In genomic region chr1:176183618-176184017, GRCh38 we compare ENCODE assay signal across 11 cellular contexts. TPM values are rescaled to one million over a fixed set of nuclear protein-coding genes. Genes with fewer than 3 reads are reported as not detected.
DNase-seq lines count a peak whose midpoint lies in the region; ATAC-seq and TF ChIP-seq lines count a peak whose summit lies in the region.
"Had no signal": no experiment of that assay in that cellular context is flagged by ENCODE, and none has a peak within 500 bp of the region (broad histone marks: within the 10 kb centered on the region; RNA-seq: fewer than 3 reads in every experiment).

No MANE protein-coding gene starts in this region.

- no peak for TF ChIP-seq POLR2A in upper lobe of left lung (IDR thresholded peaks at IDR 0.05)

- WGBS in upper lobe of left lung, 2 donors = 50 to 55% methylated on average over 3 of the region's 3 CpGs

- TF ChIP-seq EP300 in upper lobe of left lung (IDR thresholded peaks at IDR 0.05) = no peak

- H3K4me1 Mint-ChIP-seq in activated CD4-positive, alpha-beta T cell treated with anti-CD3 and anti-CD28 coated beads, Interleukin-2, amount 10 ng/mL, durations not matched to agents 24 days and 14 days = peaks cover 23% of the 10 kb centered on the region
- H3K4me1 Mint-ChIP-seq in IgD-negative memory B cell = peaks cover 40 to 49% (median 44%) of the 10 kb centered on the region in 3 donors
- H3K4me1 Mint-ChIP-seq in memory B cell = peaks cover 24% of the 10 kb centered on the region
- peaks cover 7% of the 10 kb centered on the region for H3K4me1 Mint-ChIP-seq in activated naive CD4-positive, alpha-beta T cell treated with anti-CD3 and anti-CD28 coated beads, Interleukin-2, amount 10 ng/mL, durations not matched to agents 7 days and 5 days
- H3K4me1 Mint-ChIP-seq: nephron had no signal

- DNase-seq in activated CD4-positive, alpha-beta T cell treated with anti-CD3 and anti-CD28 coated beads, Interleukin-2, amount 10 ng/mL, durations not matched to agents 24 days and 14 days = no peak
- DNase-seq in activated CD4-positive, alpha-beta T cell treated with anti-CD3 and anti-CD28 coated beads, Interleukin-2, amount 50 U/mL, for 4 hours = no peak
- DNase-seq in memory B cell (ENCODE audit: low spot score in 2 of 2) (no peak), upper lobe of left lung (no peak)
- DNase-seq in activated naive CD4-positive, alpha-beta T cell treated with anti-CD3 and anti-CD28 coated beads, Interleukin-2, amount 10 ng/mL, durations not matched to agents 7 days and 5 days = no peak
- DNase-seq: DMS53, NCI-H187 treated with DMSO at 0.1 percent for 48 hours had no signal

- no peaks in the 10 kb centered on the region for H3K27me3 Mint-ChIP-seq in activated CD4-positive, alpha-beta T cell treated with anti-CD3 and anti-CD28 coated beads, Interleukin-2, amount 10 ng/mL, durations not matched to agents 24 days and 14 days
- H3K27me3 Mint-ChIP-seq in IgD-negative memory B cell (no peaks in the 10 kb centered on the region), memory B cell (no peaks in the 10 kb centered on the region)
- no peaks in the 10 kb centered on the region for H3K27me3 Mint-ChIP-seq in activated naive CD4-positive, alpha-beta T cell treated with anti-CD3 and anti-CD28 coated beads, Interleukin-2, amount 10 ng/mL, durations not matched to agents 7 days and 5 days

- H3K9me3 ChIP-seq in upper lobe of left lung = no peaks in the 10 kb centered on the region

- peak; percentile 55 for ATAC-seq in HG02588 (IDR thresholded peaks at IDR 0.05; ENCODE audit: unreplicated experiment)
- peak; percentile 65 for ATAC-seq in memory B cell (ENCODE audit: low read depth)
- ATAC-seq in GM19035 (IDR thresholded peaks at IDR 0.05; ENCODE audit: unreplicated experiment) = no peak
- ATAC-seq in upper lobe of left lung (ENCODE audit: low FRiP score in 2 of 2) = no peak

- no peaks in the 10 kb centered on the region for H3K9me3 Mint-ChIP-seq in activated CD4-positive, alpha-beta T cell treated with anti-CD3 and anti-CD28 coated beads, Interleukin-2, amount 10 ng/mL, durations not matched to agents 24 days and 14 days
- H3K9me3 Mint-ChIP-seq in IgD-negative memory B cell (no peaks in the 10 kb centered on the region), memory B cell (no peaks in the 10 kb centered on the region)
- no peaks in the 10 kb centered on the region for H3K9me3 Mint-ChIP-seq in activated naive CD4-positive, alpha-beta T cell treated with anti-CD3 and anti-CD28 coated beads, Interleukin-2, amount 10 ng/mL, durations not matched to agents 7 days and 5 days

- peaks cover 0 to 18% (median 2%) of the 10 kb centered on the region in 4 donors for H3K36me3 ChIP-seq in upper lobe of left lung

- CTCF ChIA-PET in activated naive CD4-positive, alpha-beta T cell treated with anti-CD3 and anti-CD28 coated beads, Interleukin-2, amount 10 ng/mL, durations not matched to agents 7 days and 5 days (lab: Charles Lee) = no interaction called here

- H3K27me3 ChIP-seq in upper lobe of left lung = no peaks in the 10 kb centered on the region

- no peak for TF ChIP-seq CTCF in upper lobe of left lung (IDR thresholded peaks at IDR 0.05)

- peak overlapping the region; percentile 20 for H3K27ac Mint-ChIP-seq in activated CD4-positive, alpha-beta T cell treated with anti-CD3 and anti-CD28 coated beads, Interleukin-2, amount 10 ng/mL, durations not matched to agents 24 days and 14 days
- H3K27ac Mint-ChIP-seq in IgD-negative memory B cell (peak overlapping the region; percentile 21 to 49 (median 33)), memory B cell (peak overlapping the region; percentile 35)
- H3K27ac Mint-ChIP-seq in activated naive CD4-positive, alpha-beta T cell treated with anti-CD3 and anti-CD28 coated beads, Interleukin-2, amount 10 ng/mL, durations not matched to agents 7 days and 5 days = no peak overlapping the region
- H3K27ac Mint-ChIP-seq: nephron had no signal

- peaks cover 31% of the 10 kb centered on the region for H3K36me3 Mint-ChIP-seq in activated CD4-positive, alpha-beta T cell treated with anti-CD3 and anti-CD28 coated beads, Interleukin-2, amount 10 ng/mL, durations not matched to agents 24 days and 14 days (ENCODE audit: low read depth)
- H3K36me3 Mint-ChIP-seq in IgD-negative memory B cell (peaks cover 9% of the 10 kb centered on the region), memory B cell (peaks cover 10% of the 10 kb centered on the region)
- peaks cover 22% of the 10 kb centered on the region for H3K36me3 Mint-ChIP-seq in activated naive CD4-positive, alpha-beta T cell treated with anti-CD3 and anti-CD28 coated beads, Interleukin-2, amount 10 ng/mL, durations not matched to agents 7 days and 5 days

- no peak overlapping the region for H3K4me3 Mint-ChIP-seq in activated CD4-positive, alpha-beta T cell treated with anti-CD3 and anti-CD28 coated beads, Interleukin-2, amount 10 ng/mL, durations not matched to agents 24 days and 14 days
- H3K4me3 Mint-ChIP-seq in IgD-negative memory B cell = peak overlapping the region in 2 of 4 donors; percentile 73 to 74
- H3K4me3 Mint-ChIP-seq in memory B cell = no peak overlapping the region
- H3K4me3 Mint-ChIP-seq in activated naive CD4-positive, alpha-beta T cell treated with anti-CD3 and anti-CD28 coated beads, Interleukin-2, amount 10 ng/mL, durations not matched to agents 7 days and 5 days = no peak overlapping the region
- H3K4me3 Mint-ChIP-seq: nephron had no signal

- H3K27ac ChIP-seq in upper lobe of left lung = no peak overlapping the region

- intact Hi-C loops in activated CD4-positive, alpha-beta T cell treated with anti-CD3 and anti-CD28 coated beads, Interleukin-2, amount 10 ng/mL, durations not matched to agents 24 days and 14 days (cut with micrococcal nuclease) = no loop called here

- H3K4me3 ChIP-seq in upper lobe of left lung = no peak overlapping the region

- H3K4me1 ChIP-seq in upper lobe of left lung = peaks cover 0 to 22% (median 9%) of the 10 kb centered on the region in 4 donors

RNA-seq across cellular contexts. Expression of gene COP1, which starts 23.5 kb away (rescaled TPM):
- total RNA-seq in activated CD4-positive, alpha-beta T cell treated with anti-CD3 and anti-CD28 coated beads, Interleukin-2, amount 10 ng/mL, durations not matched to agents 24 days and 14 days = 48.6 and 51.4 TPM in 2 replicates
- polyA plus RNA-seq in IgD-negative memory B cell = 33.8 TPM
- total RNA-seq in upper lobe of left lung = 100 to 1,000 TPM in 1 of 6 donors, 10 to 100 TPM in 5; 40.4 to 113 (median 68.3) TPM

Comparison
In these comparisons a context has a peak if more than half of its experiments do, and no peak if none do; other contexts are left out.
1. ATAC-seq: peak in HG02588 (single experiment) and memory B cell (single experiment); none in GM19035 (single experiment) and upper lobe of left lung (0 of 2).